In the genomic region with DNA sequence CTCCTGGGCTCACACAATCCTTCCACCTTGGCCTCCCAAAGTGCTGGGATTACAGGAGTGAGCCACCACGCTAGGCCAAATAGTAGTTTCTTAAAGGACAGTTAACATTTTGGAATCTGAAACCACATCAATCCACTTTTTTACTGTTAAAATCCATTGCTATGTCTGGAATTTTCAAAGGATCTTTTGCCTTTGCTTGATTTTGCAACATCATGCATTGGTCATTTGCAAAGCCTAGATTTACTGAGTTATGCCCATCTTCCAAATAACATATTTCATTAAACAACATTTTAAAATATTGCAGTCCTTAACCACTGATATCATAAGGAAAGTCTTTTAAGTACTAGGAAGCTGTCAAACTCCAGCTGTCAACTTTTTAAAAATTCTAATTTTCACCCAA, we compare ENCODE assay signal across 19 cellular contexts. TPM values are rescaled to one million over a fixed set of nuclear protein-coding genes. Genes with fewer than 3 reads are reported as not detected.
DNase-seq lines count a peak whose midpoint lies in the region; ATAC-seq, FAIRE-seq and TF ChIP-seq lines count a peak whose summit lies in the region.
"Had no signal": no experiment of that assay in that cellular context is flagged by ENCODE, and none has a peak within 500 bp of the region (broad histone marks: within the 10 kb centered on the region; RNA-seq: fewer than 3 reads in every experiment).

No MANE protein-coding gene starts in this region.

- no peak for TF ChIP-seq CTCF in D721Med (IDR thresholded peaks at IDR 0.05; ENCODE audit: insufficient read depth, missing control alignments)
- TF ChIP-seq CTCF in adrenal gland (IDR thresholded peaks at IDR 0.05): no peak
- no peak for TF ChIP-seq CTCF in osteoblast (IDR thresholded peaks at IDR 0.05; ENCODE audit: extremely low read depth, low read depth, low read length)

- H3K9me3 Mint-ChIP-seq in stimulated activated naive B cell treated with anti-CD40 and anti-IgM and Interleukin-4, amounts not matched to agents 10 μg/mL and 1 μg/mL and 100 μg/mL, for 72 hours: no peaks in the 10 kb centered on the region

- no peak overlapping the region for H3K27ac Mint-ChIP-seq in stimulated activated naive B cell treated with anti-CD40 and anti-IgM and Interleukin-4, amounts not matched to agents 10 μg/mL and 1 μg/mL and 100 μg/mL, for 72 hours

- DNase-seq in D721Med (ENCODE audit: insufficient read length, low spot score): no peak
- no peak for DNase-seq in adrenal gland
- peak; percentile 67 for DNase-seq in osteoblast (ENCODE audit: insufficient read length, low spot score, missing footprints)
- DNase-seq in NCI-H2227 treated with DMSO at 0.1 percent for 48 hours (lab: John Stamatoyannopoulos, UW): no peak
- no peak for DNase-seq in activated CD8-positive, alpha-beta memory T cell treated with anti-CD3 and anti-CD28 coated beads, Interleukin-2, amount 50 U/mL, for 4 hours
- DNase-seq in stimulated activated naive B cell treated with anti-CD40 and anti-IgM and Interleukin-4, amounts not matched to agents 10 μg/mL and 1 μg/mL and 100 μg/mL, for 72 hours: no peak
- DNase-seq: BE2C; body of pancreas; effector CD8-positive, alpha-beta T cell; GOT3; Kasumi-1; NCI-H146; NCI-H69; retina; stimulated activated CD4-positive, alpha-beta T cell treated with anti-CD3 and anti-CD28 coated beads, Interleukin-4, amount 100 ng/mL, for 24 hours; stimulated activated naive CD4-positive, alpha-beta T cell had no signal

- H3K4me2 ChIP-seq in osteoblast (ENCODE audit: insufficient read depth, low read length): no peak overlapping the region

- ATAC-seq in stimulated activated naive B cell treated with anti-CD40 and anti-IgM and Interleukin-4, amounts not matched to agents 10 μg/mL and 1 μg/mL and 100 μg/mL, for 72 hours (replicated peaks): no peak
- ATAC-seq: body of pancreas had no signal

- 35 to 82% (median 68%) methylated on average over 1 of the region's 1 CpG for WGBS in adrenal gland, 4 donors

- peaks cover 14 to 33% of the 10 kb centered on the region in 2 donors for H3K4me1 Mint-ChIP-seq in stimulated activated naive B cell treated with anti-CD40 and anti-IgM and Interleukin-4, amounts not matched to agents 10 μg/mL and 1 μg/mL and 100 μg/mL, for 72 hours

- peak; percentile 11 for FAIRE-seq in D721Med (lab: Jason Lieb, UNC)
- FAIRE-seq: frontal cortex, keratinocyte had no signal

- no peak overlapping the region for H2AFZ ChIP-seq in osteoblast (ENCODE audit: low read length)

- H3K79me2 ChIP-seq in osteoblast (ENCODE audit: insufficient read depth, low read length): peaks cover 72% of the 10 kb centered on the region

- H3K27me3 Mint-ChIP-seq in stimulated activated naive B cell treated with anti-CD40 and anti-IgM and Interleukin-4, amounts not matched to agents 10 μg/mL and 1 μg/mL and 100 μg/mL, for 72 hours: no peaks in the 10 kb centered on the region

- no peak overlapping the region for H3K4me3 Mint-ChIP-seq in stimulated activated naive B cell treated with anti-CD40 and anti-IgM and Interleukin-4, amounts not matched to agents 10 μg/mL and 1 μg/mL and 100 μg/mL, for 72 hours

- no peak for TF ChIP-seq POLR2A in adrenal gland (IDR thresholded peaks at IDR 0.05)

- H3K36me3 Mint-ChIP-seq in stimulated activated naive B cell treated with anti-CD40 and anti-IgM and Interleukin-4, amounts not matched to agents 10 μg/mL and 1 μg/mL and 100 μg/mL, for 72 hours: peaks cover 3 to 6% of the 10 kb centered on the region in 2 donors

- H3K27me3 ChIP-seq in adrenal gland: no peaks in the 10 kb centered on the region
- H3K27me3 ChIP-seq in osteoblast (ENCODE audit: insufficient read depth, low read length): no peaks in the 10 kb centered on the region
- H3K27me3 ChIP-seq: BE2C, body of pancreas had no signal

- intact Hi-C loops in adrenal gland (cut with DNase I): no loop called here

- H3K36me3 ChIP-seq in adrenal gland (replicated peaks in 1 of 2): no peaks in the 10 kb centered on the region
- peaks cover 6% of the 10 kb centered on the region for H3K36me3 ChIP-seq in osteoblast (ENCODE audit: insufficient read depth, low read length)

- H3K4me3 ChIP-seq in adrenal gland (no peak overlapping the region), osteoblast (ENCODE audit: insufficient read depth, low read length) (no peak overlapping the region)
- H3K4me3 ChIP-seq: body of pancreas had no signal

- H4K20me1 ChIP-seq in osteoblast (ENCODE audit: insufficient read depth, low read length): peaks cover 13% of the 10 kb centered on the region

- H3K4me1 ChIP-seq in adrenal gland (replicated peaks in 1 of 2): peaks cover 25 to 45% of the 10 kb centered on the region in 2 donors
- H3K4me1 ChIP-seq in osteoblast (ENCODE audit: insufficient read depth, low read length): peaks cover 9% of the 10 kb centered on the region

- H3K9me3 ChIP-seq in adrenal gland (replicated peaks in 1 of 3) (no peaks in the 10 kb centered on the region), osteoblast (ENCODE audit: low read depth, low read length) (no peaks in the 10 kb centered on the region)
- H3K9me3 ChIP-seq: BE2C, body of pancreas had no signal

- H3K27ac ChIP-seq in adrenal gland: peak overlapping the region in 3 of 5 donors; percentile 13 to 88 (median 83)
- peak overlapping the region; percentile 7 for H3K27ac ChIP-seq in osteoblast (ENCODE audit: low read depth, low read length)
- H3K27ac ChIP-seq: RWPE1 had no signal

RNA-seq across cellular contexts. Expression of a gene that starts 3.3 kb away (rescaled TPM):
- total RNA-seq in adrenal gland: 100 to 1,000 TPM in 1 of 8 donors, 10 to 100 TPM in 7; 24.0 to 117 (median 64.3) TPM
- 10 to 100 TPM; 41.2 to 85.0 (median 63.0) TPM for polyA plus RNA-seq in adrenal gland
- 26.8 and 56.9 TPM in 2 replicates for total RNA-seq in osteoblast

RNA-seq across cellular contexts. Expression of a gene that starts 55.2 kb away (rescaled TPM):
- 1 to 10 TPM in 2 of 8 donors, under 1 TPM in 6; 0.06 to 1.4 (median 0.77) TPM for total RNA-seq in adrenal gland
- 1 to 10 TPM in 1 of 3 donors, under 1 TPM in 2; 0.77 to 3.2 (median 0.86) TPM for polyA plus RNA-seq in adrenal gland
- not detected in 2 replicates for total RNA-seq in osteoblast

RNA-seq across cellular contexts. Expression of a gene that starts 56.6 kb away (rescaled TPM):
- total RNA-seq in adrenal gland: 100 to 1,000 TPM; 204 to 442 (median 293) TPM
- polyA plus RNA-seq in adrenal gland: 100 to 1,000 TPM; 364 to 544 (median 406) TPM
- 362 and 375 TPM in 2 replicates for total RNA-seq in osteoblast
